Comparison of ENCODE assay signal across 21 cellular contexts in the genomic region with DNA sequence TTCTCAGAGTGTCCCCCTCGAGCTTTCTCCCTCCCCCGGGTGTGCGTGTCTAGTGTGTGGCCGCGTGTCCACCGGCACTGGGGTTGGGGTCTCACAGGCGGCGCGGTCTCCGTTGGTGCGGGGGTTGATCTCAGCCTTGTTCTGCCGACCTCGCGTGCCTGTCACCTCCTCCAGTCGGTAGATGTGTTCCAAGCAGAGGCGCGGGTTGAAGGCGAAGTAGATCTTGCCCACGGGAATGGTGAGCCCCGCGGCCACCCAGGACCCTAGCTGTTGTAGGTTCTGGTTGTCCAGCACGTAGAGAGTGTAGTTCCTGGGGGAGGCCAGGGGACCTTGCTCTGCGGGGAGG. TPM values are rescaled to one million over a fixed set of nuclear protein-coding genes. Genes with fewer than 3 reads are reported as not detected.
DNase-seq lines count a peak whose midpoint lies in the region; ATAC-seq, FAIRE-seq and TF ChIP-seq lines count a peak whose summit lies in the region.
"Had no signal": no experiment of that assay in that cellular context is flagged by ENCODE, and none has a peak within 500 bp of the region (broad histone marks: within the 10 kb centered on the region; RNA-seq: fewer than 3 reads in every experiment).

No MANE protein-coding gene starts in this region.

- H3K9me3 Mint-ChIP-seq in CD4-positive, CD25-positive, alpha-beta regulatory T cell = no peaks in the 10 kb centered on the region
- H3K9me3 Mint-ChIP-seq in activated naive CD8-positive, alpha-beta T cell treated with anti-CD3 and anti-CD28 coated beads for 36 hours = no peaks in the 10 kb centered on the region
- H3K9me3 Mint-ChIP-seq: naive B cell had no signal

- H3K4me2 ChIP-seq in keratinocyte (ENCODE audit: control insufficient read depth, extremely low read depth, insufficient read depth, low read depth, low read length) = peak overlapping the region; percentile 37

- no peaks in the 10 kb centered on the region for H3K79me2 ChIP-seq in keratinocyte (ENCODE audit: control insufficient read depth, insufficient read depth, low read length)

- FAIRE-seq in keratinocyte (lab: Jason Lieb, UNC) = no peak
- FAIRE-seq: astrocyte, endometrium had no signal

- no peak overlapping the region for H2AFZ ChIP-seq in keratinocyte (ENCODE audit: control insufficient read depth, low read length)

- peaks cover 4 to 37% (median 6%) of the 10 kb centered on the region in 4 donors for H3K4me1 Mint-ChIP-seq in CD4-positive, CD25-positive, alpha-beta regulatory T cell
- H3K4me1 Mint-ChIP-seq in activated naive CD8-positive, alpha-beta T cell treated with anti-CD3 and anti-CD28 coated beads for 36 hours = peaks cover 17% of the 10 kb centered on the region

- ATAC-seq in CD4-positive, CD25-positive, alpha-beta regulatory T cell (ENCODE audit: low read depth in 2 of 2) = no peak
- no peak for ATAC-seq in HG02678 (IDR thresholded peaks at IDR 0.05; ENCODE audit: unreplicated experiment)
- no peak for ATAC-seq in GM18861 (IDR thresholded peaks at IDR 0.05; ENCODE audit: unreplicated experiment)
- no peak for ATAC-seq in GM18873 (IDR thresholded peaks at IDR 0.05; ENCODE audit: low FRiP score, unreplicated experiment)

- no peaks in the 10 kb centered on the region for H3K36me3 ChIP-seq in CD4-positive, CD25-positive, alpha-beta regulatory T cell (ENCODE audit: control insufficient read depth, insufficient read depth, low read length)
- H3K36me3 ChIP-seq in H7 (replicated peaks; ENCODE audit: control insufficient read depth, insufficient read depth, low read length) (no peaks in the 10 kb centered on the region), keratinocyte (ENCODE audit: control insufficient read depth in 2 of 2, extremely low read depth in 1 of 2, insufficient read depth in 2 of 2, low read length in 2 of 2) (no peaks in the 10 kb centered on the region)
- H3K36me3 ChIP-seq: prostate gland had no signal

- dilution Hi-C loops in keratinocyte (cut with MboI; ENCODE audit: extremely low pct_ligation_motif_present, low sequenced_read_pairs) = no loop called here

- H3K4me3 Mint-ChIP-seq in CD4-positive, CD25-positive, alpha-beta regulatory T cell = peak overlapping the region; percentile 2 to 74 (median 44)
- H3K4me3 Mint-ChIP-seq in activated naive CD8-positive, alpha-beta T cell treated with anti-CD3 and anti-CD28 coated beads for 36 hours = peak overlapping the region; percentile 51

- peak overlapping the region; percentile 32 to 87 (median 67) for H3K27ac Mint-ChIP-seq in CD4-positive, CD25-positive, alpha-beta regulatory T cell
- no peak overlapping the region for H3K27ac Mint-ChIP-seq in activated naive CD8-positive, alpha-beta T cell treated with anti-CD3 and anti-CD28 coated beads for 36 hours
- H3K27ac Mint-ChIP-seq: naive B cell had no signal

- no peak for TF ChIP-seq CTCF in keratinocyte (optimal IDR thresholded peaks at IDR 0.05 in 1 of 3, IDR thresholded peaks at IDR 0.05 in 1 of 3, conservative IDR thresholded peaks at IDR 0.05 in 1 of 3; ENCODE audit: extremely low read depth in 1 of 3, insufficient read depth in 2 of 3, low read length in 3 of 3)

- H3K9me1 ChIP-seq in keratinocyte (ENCODE audit: control insufficient read depth, extremely low read depth, insufficient read depth, low read length) = no peaks in the 10 kb centered on the region

- peaks cover 27% of the 10 kb centered on the region for H3K27me3 Mint-ChIP-seq in CD4-positive, CD25-positive, alpha-beta regulatory T cell
- H3K27me3 Mint-ChIP-seq in activated naive CD8-positive, alpha-beta T cell treated with anti-CD3 and anti-CD28 coated beads for 36 hours = peaks cover 45% of the 10 kb centered on the region

- no peaks in the 10 kb centered on the region for H3K36me3 Mint-ChIP-seq in CD4-positive, CD25-positive, alpha-beta regulatory T cell
- H3K36me3 Mint-ChIP-seq in activated naive CD8-positive, alpha-beta T cell treated with anti-CD3 and anti-CD28 coated beads for 36 hours = no peaks in the 10 kb centered on the region
- H3K36me3 Mint-ChIP-seq: naive B cell had no signal

- no peaks in the 10 kb centered on the region for H4K20me1 ChIP-seq in keratinocyte (ENCODE audit: control insufficient read depth, extremely low read depth, insufficient read depth, low read length)

- peaks cover 19% of the 10 kb centered on the region for H3K4me1 ChIP-seq in CD4-positive, CD25-positive, alpha-beta regulatory T cell (ENCODE audit: control insufficient read depth, insufficient read depth, low read length, poor library complexity, severe bottlenecking)
- peaks cover 2% of the 10 kb centered on the region for H3K4me1 ChIP-seq in keratinocyte (ENCODE audit: control insufficient read depth, extremely low read depth, insufficient read depth, low read length)
- H3K4me1 ChIP-seq: prostate gland had no signal

- H3K27me3 ChIP-seq in CD4-positive, CD25-positive, alpha-beta regulatory T cell (ENCODE audit: control insufficient read depth, insufficient read depth, low read length) = peaks cover 16% of the 10 kb centered on the region
- H3K27me3 ChIP-seq in H7 (ENCODE audit: control insufficient read depth, insufficient read depth, low read length) (peaks cover 88% of the 10 kb centered on the region), keratinocyte (ENCODE audit: control insufficient read depth, extremely low read depth, insufficient read depth, low read length) (peaks cover 67% of the 10 kb centered on the region)

- H3K4me3 ChIP-seq in CD4-positive, CD25-positive, alpha-beta regulatory T cell (ENCODE audit: low read depth, low read length) = no peak overlapping the region
- H3K4me3 ChIP-seq in H7 (ENCODE audit: insufficient read depth, low read depth, low read length) (peak overlapping the region; percentile 32), keratinocyte (ENCODE audit: control insufficient read depth in 2 of 3, extremely low read depth in 1 of 3, insufficient read depth in 2 of 3, low read depth in 1 of 3, low read length in 3 of 3) (no peak overlapping the region)
- H3K4me3 ChIP-seq: prostate gland, skin epidermis had no signal

- DNase-seq in CD4-positive, CD25-positive, alpha-beta regulatory T cell = no peak
- peak; percentile 77 for DNase-seq in H7
- no peak for DNase-seq in activated naive CD8-positive, alpha-beta T cell treated with anti-CD3 and anti-CD28 coated beads for 36 hours
- no peak for DNase-seq in keratinocyte (ENCODE audit: low read depth, low spot score)
- no peak for DNase-seq in NCI-H524 (lab: John Stamatoyannopoulos, UW)
- DNase-seq: GF-D8, MV-4-11, naive B cell, NCI-H2081, NCI-H510A, OCI-M1 had no signal

- H3K27ac ChIP-seq in CD4-positive, CD25-positive, alpha-beta regulatory T cell (ENCODE audit: insufficient read depth, low read length, poor library complexity, severe bottlenecking) = no peak overlapping the region
- H3K27ac ChIP-seq in keratinocyte (ENCODE audit: control insufficient read depth, insufficient read depth, low read length) = no peak overlapping the region
- H3K27ac ChIP-seq: prostate gland, skin epidermis had no signal

- no peak overlapping the region for H3K9ac ChIP-seq in keratinocyte (ENCODE audit: control insufficient read depth, extremely low read depth, insufficient read depth, low read length)

- H3K9me3 ChIP-seq in CD4-positive, CD25-positive, alpha-beta regulatory T cell (ENCODE audit: control insufficient read depth in 2 of 2, low read length in 2 of 2) = no peaks in the 10 kb centered on the region
- no peaks in the 10 kb centered on the region for H3K9me3 ChIP-seq in keratinocyte (ENCODE audit: control insufficient read depth, low read depth, low read length)
- H3K9me3 ChIP-seq: prostate gland had no signal

RNA-seq across cellular contexts. Expression of a gene that starts 9.8 kb away (rescaled TPM):
- total RNA-seq in CD4-positive, CD25-positive, alpha-beta regulatory T cell = 0.07 TPM
- polyA plus RNA-seq in CD4-positive, CD25-positive, alpha-beta regulatory T cell = not detected
- total RNA-seq in H7 (2014; rRNA removed; shearing (Covaris generic)) = not detected in 2 replicates
- total RNA-seq in activated naive CD8-positive, alpha-beta T cell treated with anti-CD3 and anti-CD28 coated beads for 36 hours = under 1 TPM; 0.12 to 0.20 TPM
- not detected in 3 replicates for polyA plus RNA-seq in keratinocyte
- polyA plus RNA-seq in keratinocyte (2011; ENCODE audit: low read depth) = not detected
- polyA plus RNA-seq in keratinocyte (2011; cell fraction: cytosol; rRNA removed) = not detected in 2 replicates
- not detected in 2 replicates for polyA plus RNA-seq in keratinocyte (2011; cell fraction: nucleus; rRNA removed)
- polyA plus RNA-seq in keratinocyte (2012; ENCODE audit: low replicate concordance) = not detected in 2 replicates
- polyA minus RNA-seq in keratinocyte = not detected in 3 replicates
- not detected for polyA minus RNA-seq in keratinocyte (2011; cell fraction: cytosol; rRNA and poly(A)+ RNA removed)
- polyA minus RNA-seq in keratinocyte (2011; cell fraction: nucleus; rRNA and poly(A)+ RNA removed) = not detected in 2 replicates
- total RNA-seq: fibroblast of villous mesenchyme, lower leg skin, SK-MEL-5 had no signal

RNA-seq across cellular contexts. Expression of a gene that starts 11.5 kb away (rescaled TPM):
- total RNA-seq in CD4-positive, CD25-positive, alpha-beta regulatory T cell = 0.91 TPM
- polyA plus RNA-seq in CD4-positive, CD25-positive, alpha-beta regulatory T cell = under 1 TPM in 3 of 4 donors, not detected in 1; 0.06 to 0.44 (median 0.10) TPM
- 0.07 and 0.22 TPM in 2 replicates for total RNA-seq in H7 (2014; rRNA removed; shearing (Covaris generic))
- 1 to 10 TPM; 3.4 to 4.0 TPM for total RNA-seq in activated naive CD8-positive, alpha-beta T cell treated with anti-CD3 and anti-CD28 coated beads for 36 hours
- polyA plus RNA-seq in keratinocyte = 0.03 to 0.06 TPM (median 0.05 TPM) in 3 replicates
- polyA plus RNA-seq in keratinocyte (2011; ENCODE audit: low read depth) = not detected
- not detected in 2 replicates for polyA plus RNA-seq in keratinocyte (2011; cell fraction: cytosol; rRNA removed)
- polyA plus RNA-seq in keratinocyte (2011; cell fraction: nucleus; rRNA removed) = 0.07 TPM in 1 of 2 replicates, not detected in the other
- not detected in 2 replicates for polyA plus RNA-seq in keratinocyte (2012; ENCODE audit: low replicate concordance)
- polyA minus RNA-seq in keratinocyte = not detected in 3 replicates
- polyA minus RNA-seq in keratinocyte (2011; cell fraction: cytosol; rRNA and poly(A)+ RNA removed) = not detected
- polyA minus RNA-seq in keratinocyte (2011; cell fraction: nucleus; rRNA and poly(A)+ RNA removed) = not detected in 2 replicates
- total RNA-seq: fibroblast of villous mesenchyme had no signal

RNA-seq across cellular contexts. Expression of a gene that starts 32.5 kb away (rescaled TPM):
- 158 TPM for total RNA-seq in CD4-positive, CD25-positive, alpha-beta regulatory T cell
- 10 to 100 TPM; 27.3 to 36.4 (median 31.2) TPM for polyA plus RNA-seq in CD4-positive, CD25-positive, alpha-beta regulatory T cell
- total RNA-seq in H7 (2014; rRNA removed; shearing (Covaris generic)) = 4.3 and 8.4 TPM in 2 replicates
- total RNA-seq in activated naive CD8-positive, alpha-beta T cell treated with anti-CD3 and anti-CD28 coated beads for 36 hours = 100 to 1,000 TPM; 186 TPM
- polyA plus RNA-seq in keratinocyte = 1.9 to 4.5 TPM (median 2.5 TPM) in 3 replicates
- polyA plus RNA-seq in keratinocyte (2011; ENCODE audit: low read depth) = 0.25 TPM
- 1.8 and 4.2 TPM in 2 replicates for polyA plus RNA-seq in keratinocyte (2011; cell fraction: cytosol; rRNA removed)
- 2.9 and 4.9 TPM in 2 replicates for polyA plus RNA-seq in keratinocyte (2011; cell fraction: nucleus; rRNA removed)
- polyA plus RNA-seq in keratinocyte (2012; ENCODE audit: low replicate concordance) = 2.1 and 6.8 TPM in 2 replicates
- polyA minus RNA-seq in keratinocyte = 0.83 to 4.2 TPM (median 0.89 TPM) in 3 replicates
- 5.2 TPM for polyA minus RNA-seq in keratinocyte (2011; cell fraction: cytosol; rRNA and poly(A)+ RNA removed)
- polyA minus RNA-seq in keratinocyte (2011; cell fraction: nucleus; rRNA and poly(A)+ RNA removed) = 4.2 and 4.4 TPM in 2 replicates
- total RNA-seq: fibroblast of villous mesenchyme, SK-MEL-5 had no signal

RNA-seq across cellular contexts. Expression of a gene that starts 44.4 kb away (rescaled TPM):
- total RNA-seq in CD4-positive, CD25-positive, alpha-beta regulatory T cell = 1.3 TPM
- polyA plus RNA-seq in CD4-positive, CD25-positive, alpha-beta regulatory T cell = not detected
- 1.2 and 1.8 TPM in 2 replicates for total RNA-seq in H7 (2014; rRNA removed; shearing (Covaris generic))
- not detected for total RNA-seq in activated naive CD8-positive, alpha-beta T cell treated with anti-CD3 and anti-CD28 coated beads for 36 hours
- 4.0 to 4.8 TPM (median 4.2 TPM) in 3 replicates for polyA plus RNA-seq in keratinocyte
- polyA plus RNA-seq in keratinocyte (2011; ENCODE audit: low read depth) = 2.2 TPM
- 1.6 and 1.7 TPM in 2 replicates for polyA plus RNA-seq in keratinocyte (2011; cell fraction: cytosol; rRNA removed)
- polyA plus RNA-seq in keratinocyte (2011; cell fraction: nucleus; rRNA removed) = 17.9 and 18.0 TPM in 2 replicates
- 1.1 and 2.6 TPM in 2 replicates for polyA plus RNA-seq in keratinocyte (2012; ENCODE audit: low replicate concordance)
- 1.7 to 8.4 TPM (median 1.8 TPM) in 3 replicates for polyA minus RNA-seq in keratinocyte
- not detected for polyA minus RNA-seq in keratinocyte (2011; cell fraction: cytosol; rRNA and poly(A)+ RNA removed)
- polyA minus RNA-seq in keratinocyte (2011; cell fraction: nucleus; rRNA and poly(A)+ RNA removed) = 4.1 and 4.8 TPM in 2 replicates
- total RNA-seq: SK-MEL-5 had no signal

Comparison
In these comparisons a context has a peak if more than half of its experiments do, and no peak if none do; other contexts are left out.
1. RNA of a gene that starts 32.5 kb away (total RNA-seq): 186 TPM in activated naive CD8-positive, alpha-beta T cell treated with anti-CD3 and anti-CD28 coated beads for 36 hours and 158 TPM in CD4-positive, CD25-positive, alpha-beta regulatory T cell (single experiment); 4.3 to 8.4 TPM in H7; every median in the first group is over 10 times any median in the second.